In the genomic region with DNA sequence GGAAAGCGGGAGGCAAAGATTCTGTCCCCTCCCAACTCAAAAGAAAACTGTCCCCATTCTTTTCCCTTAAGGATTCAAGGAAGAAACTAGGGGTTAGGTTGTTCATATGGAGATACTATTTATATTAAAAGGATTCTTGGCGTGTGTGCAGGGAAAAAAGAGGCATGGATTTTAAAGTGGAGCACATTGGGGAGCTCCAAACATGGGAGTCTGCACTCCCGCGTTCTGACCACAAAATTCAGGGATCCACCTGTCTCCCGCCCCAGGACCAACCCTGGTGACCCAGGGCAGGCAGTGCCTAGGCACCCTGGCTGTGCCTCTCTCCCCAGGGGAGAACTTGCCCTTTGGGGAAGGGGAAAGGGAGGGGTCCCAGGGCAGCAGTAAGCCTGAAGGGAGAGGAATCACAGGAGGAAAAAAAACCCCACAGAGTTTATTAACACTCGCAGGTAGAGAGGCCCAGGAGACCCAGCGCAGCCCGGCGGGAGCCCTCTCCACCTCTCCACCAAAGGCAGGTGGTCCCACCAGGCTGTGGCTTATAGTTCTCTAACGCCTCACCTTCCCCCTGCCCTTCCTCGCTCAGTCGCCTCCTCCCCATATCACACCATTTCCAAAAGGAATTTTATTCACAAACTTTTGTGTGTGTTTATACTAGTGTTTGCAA, we compare ENCODE assay signal across 8 cellular contexts. TPM values are rescaled to one million over a fixed set of nuclear protein-coding genes. Genes with fewer than 3 reads are reported as not detected.
DNase-seq lines count a peak whose midpoint lies in the region; ATAC-seq and TF ChIP-seq lines count a peak whose summit lies in the region.

No MANE protein-coding gene starts in this region.

- ATAC-seq in activated CD8-positive, alpha-beta T cell treated with anti-CD3 and anti-CD28 coated beads for 36 hours: no peak
- ATAC-seq in activated CD8-positive, alpha-beta T cell treated with anti-CD3 and anti-CD28 coated beads, Interleukin-2, amount 10 ng/mL, durations not matched to agents 7 days and 5 days: no peak

- H3K4me1 Mint-ChIP-seq in activated CD8-positive, alpha-beta T cell treated with anti-CD3 and anti-CD28 coated beads for 36 hours (ENCODE audit: low read depth): peaks cover 31% of the 10 kb centered on the region
- peaks cover 36% of the 10 kb centered on the region for H3K4me1 Mint-ChIP-seq in activated CD8-positive, alpha-beta T cell treated with anti-CD3 and anti-CD28 coated beads, Interleukin-2, amount 10 ng/mL, durations not matched to agents 7 days and 5 days (ENCODE audit: low read depth)
- peaks cover 45% of the 10 kb centered on the region for H3K4me1 Mint-ChIP-seq in activated CD4-positive, alpha-beta memory T cell treated with anti-CD3 and anti-CD28 coated beads, Interleukin-2, amount 10 ng/mL, durations not matched to agents 7 days and 5 days

- no peaks in the 10 kb centered on the region for H3K9me3 ChIP-seq in hepatocyte (ENCODE audit: low read depth)
- H3K9me3 ChIP-seq in subcutaneous abdominal adipose tissue (ENCODE audit: control insufficient read depth in 5 of 5, low read length in 5 of 5): no peaks in the 10 kb centered on the region

- no peaks in the 10 kb centered on the region for H3K36me3 ChIP-seq in hepatocyte (replicated peaks; ENCODE audit: insufficient read depth, low read depth)
- peaks cover 0 to 4% (median 0%) of the 10 kb centered on the region in 5 donors for H3K36me3 ChIP-seq in subcutaneous abdominal adipose tissue (ENCODE audit: control insufficient read depth in 5 of 5, insufficient read depth in 5 of 5, low read length in 5 of 5)

- H2AFZ ChIP-seq in hepatocyte: no peak overlapping the region

- peaks cover 35% of the 10 kb centered on the region for H4K20me1 ChIP-seq in hepatocyte (ENCODE audit: insufficient read depth, poor library complexity, severe bottlenecking)

- H3K27ac ChIP-seq in hepatocyte: peak overlapping the region; percentile 99
- H3K27ac ChIP-seq in subcutaneous abdominal adipose tissue (ENCODE audit: low read depth, low read length): peak overlapping the region; percentile 69

- H3K4me1 ChIP-seq in hepatocyte (ENCODE audit: insufficient read depth) (peaks cover 12% of the 10 kb centered on the region), subcutaneous abdominal adipose tissue (ENCODE audit: control insufficient read depth in 5 of 5, insufficient read depth in 5 of 5, low read length in 5 of 5) (peaks cover 2 to 67% (median 64%) of the 10 kb centered on the region in 5 donors)

- peaks cover 71% of the 10 kb centered on the region for H3K79me2 ChIP-seq in hepatocyte

- WGBS in hepatocyte (ENCODE audit: low lambda C conversion rate, missing lambda C conversion rate): 45% methylated on average over 12 of the region's 12 CpGs

- H3K27ac Mint-ChIP-seq in activated CD8-positive, alpha-beta T cell treated with anti-CD3 and anti-CD28 coated beads for 36 hours: no peak overlapping the region
- no peak overlapping the region for H3K27ac Mint-ChIP-seq in activated CD8-positive, alpha-beta T cell treated with anti-CD3 and anti-CD28 coated beads, Interleukin-2, amount 10 ng/mL, durations not matched to agents 7 days and 5 days
- H3K27ac Mint-ChIP-seq in activated CD4-positive, alpha-beta memory T cell treated with anti-CD3 and anti-CD28 coated beads, Interleukin-2, amount 10 ng/mL, durations not matched to agents 7 days and 5 days: no peak overlapping the region

- no peak for DNase-seq in activated CD8-positive, alpha-beta T cell treated with anti-CD3 and anti-CD28 coated beads for 36 hours
- no peak for DNase-seq in activated CD8-positive, alpha-beta T cell treated with anti-CD3 and anti-CD28 coated beads, Interleukin-2, amount 10 ng/mL, durations not matched to agents 7 days and 5 days
- no peak for DNase-seq in activated CD4-positive, alpha-beta memory T cell treated with anti-CD3 and anti-CD28 coated beads, Interleukin-2, amount 10 ng/mL, durations not matched to agents 7 days and 5 days
- DNase-seq in hepatocyte (ENCODE audit: low spot score): no peak
- no peak for DNase-seq in SIG-M5 treated with dmso at 0.1 percent for 504 hours (lab: John Stamatoyannopoulos, UW; ENCODE audit: unreplicated experiment)
- no peak for DNase-seq in GM10266 (ENCODE audit: extremely low spot score)
- DNase-seq in NCI-H2227 (lab: John Stamatoyannopoulos, UW; ENCODE audit: unreplicated experiment): no peak

- H3K36me3 Mint-ChIP-seq in activated CD8-positive, alpha-beta T cell treated with anti-CD3 and anti-CD28 coated beads for 36 hours (ENCODE audit: low read depth): peaks cover 10% of the 10 kb centered on the region
- peaks cover 18% of the 10 kb centered on the region for H3K36me3 Mint-ChIP-seq in activated CD8-positive, alpha-beta T cell treated with anti-CD3 and anti-CD28 coated beads, Interleukin-2, amount 10 ng/mL, durations not matched to agents 7 days and 5 days (ENCODE audit: low read depth)
- peaks cover 30% of the 10 kb centered on the region for H3K36me3 Mint-ChIP-seq in activated CD4-positive, alpha-beta memory T cell treated with anti-CD3 and anti-CD28 coated beads, Interleukin-2, amount 10 ng/mL, durations not matched to agents 7 days and 5 days (ENCODE audit: low read depth)

- POLR2A ChIA-PET in activated CD8-positive, alpha-beta T cell treated with anti-CD3 and anti-CD28 coated beads for 36 hours (lab: Charles Lee): no interaction called here
- POLR2A ChIA-PET in activated CD8-positive, alpha-beta T cell treated with anti-CD3 and anti-CD28 coated beads, Interleukin-2, amount 10 ng/mL, durations not matched to agents 7 days and 5 days (lab: Charles Lee): no interaction called here
- POLR2A ChIA-PET in activated CD4-positive, alpha-beta memory T cell treated with anti-CD3 and anti-CD28 coated beads, Interleukin-2, amount 10 ng/mL, durations not matched to agents 7 days and 5 days (lab: Charles Lee): interaction anchor here (1.0 to 1.1 kb wide), 2 partner anchors 10 to 39 kb away, joined by 5 to 6 read pairs; no protein-coding TSS in a partner anchor

- no peaks in the 10 kb centered on the region for H3K9me3 Mint-ChIP-seq in activated CD8-positive, alpha-beta T cell treated with anti-CD3 and anti-CD28 coated beads for 36 hours
- no peaks in the 10 kb centered on the region for H3K9me3 Mint-ChIP-seq in activated CD8-positive, alpha-beta T cell treated with anti-CD3 and anti-CD28 coated beads, Interleukin-2, amount 10 ng/mL, durations not matched to agents 7 days and 5 days (ENCODE audit: insufficient read depth)
- H3K9me3 Mint-ChIP-seq in activated CD4-positive, alpha-beta memory T cell treated with anti-CD3 and anti-CD28 coated beads, Interleukin-2, amount 10 ng/mL, durations not matched to agents 7 days and 5 days: no peaks in the 10 kb centered on the region

- no peaks in the 10 kb centered on the region for H3K9me2 ChIP-seq in hepatocyte (replicated peaks; ENCODE audit: insufficient read depth)

- peak overlapping the region in 4 of 5 donors; percentile 34 to 87 (median 55) for H3K9ac ChIP-seq in subcutaneous abdominal adipose tissue (ENCODE audit: low read length in 5 of 5)

- no peak for TF ChIP-seq CTCF in activated CD8-positive, alpha-beta T cell treated with anti-CD3 and anti-CD28 coated beads for 36 hours (IDR thresholded peaks at IDR 0.05)
- TF ChIP-seq CTCF in hepatocyte (IDR thresholded peaks at IDR 0.05; ENCODE audit: poor library complexity) (no peak), GM10266 (IDR thresholded peaks at IDR 0.05; ENCODE audit: control insufficient read depth, insufficient read depth, low read depth, missing control alignments) (no peak)

- CTCF ChIA-PET in activated CD8-positive, alpha-beta T cell treated with anti-CD3 and anti-CD28 coated beads for 36 hours (lab: Charles Lee): no interaction called here
- CTCF ChIA-PET in activated CD8-positive, alpha-beta T cell treated with anti-CD3 and anti-CD28 coated beads, Interleukin-2, amount 10 ng/mL, durations not matched to agents 7 days and 5 days (lab: Charles Lee): interaction anchor here (1.6 kb wide), 1 partner anchor 35 kb away, joined by 3 read pairs; no protein-coding TSS in a partner anchor
- CTCF ChIA-PET in activated CD4-positive, alpha-beta memory T cell treated with anti-CD3 and anti-CD28 coated beads, Interleukin-2, amount 10 ng/mL, durations not matched to agents 7 days and 5 days (lab: Charles Lee): no interaction called here

- intact Hi-C loops in activated CD8-positive, alpha-beta T cell treated with anti-CD3 and anti-CD28 coated beads for 36 hours (cut with micrococcal nuclease): loop anchor here (5.0 kb wide), 1 partner anchor 709 kb away; a partner anchor contains a TSS

- peaks cover 17% of the 10 kb centered on the region for H3K27me3 Mint-ChIP-seq in activated CD8-positive, alpha-beta T cell treated with anti-CD3 and anti-CD28 coated beads for 36 hours
- peaks cover 26% of the 10 kb centered on the region for H3K27me3 Mint-ChIP-seq in activated CD8-positive, alpha-beta T cell treated with anti-CD3 and anti-CD28 coated beads, Interleukin-2, amount 10 ng/mL, durations not matched to agents 7 days and 5 days (ENCODE audit: low read depth)
- H3K27me3 Mint-ChIP-seq in activated CD4-positive, alpha-beta memory T cell treated with anti-CD3 and anti-CD28 coated beads, Interleukin-2, amount 10 ng/mL, durations not matched to agents 7 days and 5 days: peaks cover 20% of the 10 kb centered on the region

- H3K4me3 ChIP-seq in hepatocyte (peak overlapping the region; percentile 97), subcutaneous abdominal adipose tissue (ENCODE audit: low read depth in 1 of 5, low read length in 5 of 5) (peak overlapping the region; percentile 70 to 99 (median 96))

- H3K4me3 Mint-ChIP-seq in activated CD8-positive, alpha-beta T cell treated with anti-CD3 and anti-CD28 coated beads for 36 hours: peak overlapping the region; percentile 94
- H3K4me3 Mint-ChIP-seq in activated CD8-positive, alpha-beta T cell treated with anti-CD3 and anti-CD28 coated beads, Interleukin-2, amount 10 ng/mL, durations not matched to agents 7 days and 5 days: no peak overlapping the region
- peak overlapping the region; percentile 94 for H3K4me3 Mint-ChIP-seq in activated CD4-positive, alpha-beta memory T cell treated with anti-CD3 and anti-CD28 coated beads, Interleukin-2, amount 10 ng/mL, durations not matched to agents 7 days and 5 days

- H3K4me2 ChIP-seq in hepatocyte: peak overlapping the region; percentile 82

- H3K27me3 ChIP-seq in hepatocyte (peaks cover 24% of the 10 kb centered on the region), subcutaneous abdominal adipose tissue (ENCODE audit: control insufficient read depth in 5 of 5, insufficient read depth in 4 of 5, low read length in 5 of 5) (no peaks in the 10 kb centered on the region)

RNA-seq across cellular contexts. Expression of a gene that starts 2.2 kb away (rescaled TPM):
- total RNA-seq in activated CD8-positive, alpha-beta T cell treated with anti-CD3 and anti-CD28 coated beads for 36 hours: 10 to 100 TPM; 20.0 to 21.1 TPM
- 10 to 100 TPM; 21.8 to 21.9 TPM for total RNA-seq in activated CD8-positive, alpha-beta T cell treated with anti-CD3 and anti-CD28 coated beads, Interleukin-2, amount 10 ng/mL, durations not matched to agents 7 days and 5 days
- total RNA-seq in activated CD4-positive, alpha-beta memory T cell treated with anti-CD3 and anti-CD28 coated beads, Interleukin-2, amount 10 ng/mL, durations not matched to agents 7 days and 5 days: 10 to 100 TPM; 39.8 to 41.4 TPM
- total RNA-seq in hepatocyte: 25.7 and 30.7 TPM in 2 replicates
- 24.4 and 32.2 TPM in 2 replicates for polyA plus RNA-seq in hepatocyte

RNA-seq across cellular contexts. Expression of a gene that starts 3.8 kb away (rescaled TPM):
- total RNA-seq in activated CD8-positive, alpha-beta T cell treated with anti-CD3 and anti-CD28 coated beads for 36 hours: 10 to 100 TPM; 10.8 to 11.0 TPM
- 10 to 100 TPM; 16.7 to 16.8 TPM for total RNA-seq in activated CD8-positive, alpha-beta T cell treated with anti-CD3 and anti-CD28 coated beads, Interleukin-2, amount 10 ng/mL, durations not matched to agents 7 days and 5 days
- total RNA-seq in activated CD4-positive, alpha-beta memory T cell treated with anti-CD3 and anti-CD28 coated beads, Interleukin-2, amount 10 ng/mL, durations not matched to agents 7 days and 5 days: 10 to 100 TPM; 18.2 to 19.0 TPM
- 13.1 TPM in 2 replicates for total RNA-seq in hepatocyte
- 8.5 and 12.7 TPM in 2 replicates for polyA plus RNA-seq in hepatocyte
